In the genomic region with DNA sequence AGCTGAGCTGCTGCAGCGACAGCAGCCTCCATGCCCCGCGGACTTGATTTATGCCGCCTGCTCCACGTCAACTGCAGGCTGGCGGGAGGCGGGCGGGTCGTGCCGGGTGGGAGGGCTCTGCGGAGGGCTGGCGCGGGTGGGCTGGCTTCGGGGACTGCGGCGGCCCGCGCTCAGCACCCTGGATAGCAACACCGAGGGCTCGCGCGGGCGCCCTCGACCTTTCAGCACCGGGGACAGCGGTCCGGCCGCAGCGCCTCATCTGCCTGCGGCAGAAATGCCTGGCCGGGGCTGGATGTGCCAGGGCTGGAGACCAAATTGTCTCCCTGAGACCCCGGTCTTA, we compare ENCODE assay signal across 1 cellular context.
TF ChIP-seq lines count a peak whose summit lies in the region.

No MANE protein-coding gene starts in this region.

TF ChIP-seq in GM23338, 12 proteins besides CTCF, POLR2A, EP300 and RAD21 (continued from another document):
- TF ChIP-seq, protein P1, sequence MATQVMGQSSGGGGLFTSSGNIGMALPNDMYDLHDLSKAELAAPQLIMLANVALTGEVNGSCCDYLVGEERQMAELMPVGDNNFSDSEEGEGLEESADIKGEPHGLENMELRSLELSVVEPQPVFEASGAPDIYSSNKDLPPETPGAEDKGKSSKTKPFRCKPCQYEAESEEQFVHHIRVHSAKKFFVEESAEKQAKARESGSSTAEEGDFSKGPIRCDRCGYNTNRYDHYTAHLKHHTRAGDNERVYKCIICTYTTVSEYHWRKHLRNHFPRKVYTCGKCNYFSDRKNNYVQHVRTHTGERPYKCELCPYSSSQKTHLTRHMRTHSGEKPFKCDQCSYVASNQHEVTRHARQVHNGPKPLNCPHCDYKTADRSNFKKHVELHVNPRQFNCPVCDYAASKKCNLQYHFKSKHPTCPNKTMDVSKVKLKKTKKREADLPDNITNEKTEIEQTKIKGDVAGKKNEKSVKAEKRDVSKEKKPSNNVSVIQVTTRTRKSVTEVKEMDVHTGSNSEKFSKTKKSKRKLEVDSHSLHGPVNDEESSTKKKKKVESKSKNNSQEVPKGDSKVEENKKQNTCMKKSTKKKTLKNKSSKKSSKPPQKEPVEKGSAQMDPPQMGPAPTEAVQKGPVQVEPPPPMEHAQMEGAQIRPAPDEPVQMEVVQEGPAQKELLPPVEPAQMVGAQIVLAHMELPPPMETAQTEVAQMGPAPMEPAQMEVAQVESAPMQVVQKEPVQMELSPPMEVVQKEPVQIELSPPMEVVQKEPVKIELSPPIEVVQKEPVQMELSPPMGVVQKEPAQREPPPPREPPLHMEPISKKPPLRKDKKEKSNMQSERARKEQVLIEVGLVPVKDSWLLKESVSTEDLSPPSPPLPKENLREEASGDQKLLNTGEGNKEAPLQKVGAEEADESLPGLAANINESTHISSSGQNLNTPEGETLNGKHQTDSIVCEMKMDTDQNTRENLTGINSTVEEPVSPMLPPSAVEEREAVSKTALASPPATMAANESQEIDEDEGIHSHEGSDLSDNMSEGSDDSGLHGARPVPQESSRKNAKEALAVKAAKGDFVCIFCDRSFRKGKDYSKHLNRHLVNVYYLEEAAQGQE (IDR thresholded peaks at IDR 0.05; ENCODE audit: unreplicated experiment) = peak; percentile 99
- TF ChIP-seq EZH2 (IDR thresholded peaks at IDR 0.05; ENCODE audit: low read depth, unreplicated experiment) (no peak), POLR2AphosphoS5 (IDR thresholded peaks at IDR 0.05; ENCODE audit: low read depth) (no peak), EZH2phosphoT487 (IDR thresholded peaks at IDR 0.05; ENCODE audit: unreplicated experiment) (no peak), CREB1 (CRISPR knock-in tag; IDR thresholded peaks at IDR 0.05; ENCODE audit: low read depth) (peak; percentile 69), NANOG (IDR thresholded peaks at IDR 0.05; ENCODE audit: borderline replicate concordance) (0 out of 2 replicates have a peak, but pooled peaks have one; percentile 9), JUNB (IDR thresholded peaks at IDR 0.05; ENCODE audit: unreplicated experiment) (no peak), STAT1 (IDR thresholded peaks at IDR 0.05; ENCODE audit: unreplicated experiment) (no peak), ZNF114 (CRISPR knock-in tag; IDR thresholded peaks at IDR 0.05) (peak; percentile 90)
- TF ChIP-seq, protein P2, sequence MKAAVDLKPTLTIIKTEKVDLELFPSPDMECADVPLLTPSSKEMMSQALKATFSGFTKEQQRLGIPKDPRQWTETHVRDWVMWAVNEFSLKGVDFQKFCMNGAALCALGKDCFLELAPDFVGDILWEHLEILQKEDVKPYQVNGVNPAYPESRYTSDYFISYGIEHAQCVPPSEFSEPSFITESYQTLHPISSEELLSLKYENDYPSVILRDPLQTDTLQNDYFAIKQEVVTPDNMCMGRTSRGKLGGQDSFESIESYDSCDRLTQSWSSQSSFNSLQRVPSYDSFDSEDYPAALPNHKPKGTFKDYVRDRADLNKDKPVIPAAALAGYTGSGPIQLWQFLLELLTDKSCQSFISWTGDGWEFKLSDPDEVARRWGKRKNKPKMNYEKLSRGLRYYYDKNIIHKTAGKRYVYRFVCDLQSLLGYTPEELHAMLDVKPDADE (IDR thresholded peaks at IDR 0.05) = 0 out of 2 replicates have a peak, but pooled peaks have one; percentile 28
